17 cellular contexts compared by ENCODE assay signal in the genomic region with DNA sequence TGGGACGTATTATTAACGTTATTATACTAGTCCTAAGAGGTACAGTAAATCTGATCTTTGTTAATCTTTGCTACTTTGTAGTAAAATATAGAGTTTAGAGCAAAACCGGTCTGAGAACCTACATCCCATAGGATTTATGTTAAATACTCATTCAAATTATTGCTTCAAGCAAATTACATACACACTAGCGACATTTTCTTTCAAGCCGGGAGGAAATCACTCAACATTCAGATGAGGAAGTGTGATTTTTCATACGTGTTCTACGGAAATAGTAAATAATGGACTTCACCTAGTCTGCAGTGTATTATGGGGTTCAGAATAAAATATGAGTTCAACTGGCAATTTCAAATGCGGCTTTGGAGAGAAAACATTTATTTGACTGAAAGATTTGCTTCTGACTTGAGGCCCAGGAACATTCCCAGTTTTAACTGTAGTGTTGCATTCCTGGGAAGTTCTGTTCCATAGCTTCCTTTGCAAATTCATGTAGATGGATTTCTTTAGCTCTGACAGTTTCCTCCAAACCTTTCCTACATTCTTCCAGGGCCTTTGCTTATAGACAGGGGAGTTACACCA. TPM values are rescaled to one million over a fixed set of nuclear protein-coding genes. Genes with fewer than 3 reads are reported as not detected.
"Had no signal": no experiment of that assay in that cellular context is flagged by ENCODE, and none has a peak within 500 bp of the region (broad histone marks: within the 10 kb centered on the region; RNA-seq: fewer than 3 reads in every experiment).

No MANE protein-coding gene starts in this region.

- H3K9me3 ChIP-seq: esophagus squamous epithelium, left lung, mucosa of descending colon, tibial artery had no signal

- H3K4me3 Mint-ChIP-seq: activated naive CD8-positive, alpha-beta T cell; dendritic cell treated with granulocyte-macrophage colony-stimulating factor and Interleukin-4, amounts not matched to agents 40 ng/mL and 50 ng/mL, for 4 days; naive thymus-derived CD8-positive, alpha-beta T cell had no signal

- H3K27ac Mint-ChIP-seq: activated naive CD8-positive, alpha-beta T cell; dendritic cell treated with granulocyte-macrophage colony-stimulating factor and Interleukin-4, amounts not matched to agents 40 ng/mL and 50 ng/mL, for 4 days had no signal

- H3K36me3 ChIP-seq: esophagus squamous epithelium, left lung, tibial artery had no signal

- H3K27ac ChIP-seq: esophagus squamous epithelium, left lung, tibial artery had no signal

- H3K9me3 Mint-ChIP-seq: dendritic cell treated with granulocyte-macrophage colony-stimulating factor and Interleukin-4, amounts not matched to agents 40 ng/mL and 50 ng/mL, for 4 days had no signal

- DNase-seq: activated CD4-positive, alpha-beta T cell treated with anti-CD3 and anti-CD28 coated beads, Interleukin-2, amount 50 U/mL, for 4 hours; effector CD8-positive, alpha-beta T cell; esophagus squamous epithelium; left lung; mucosa of descending colon; naive thymus-derived CD8-positive, alpha-beta T cell; stimulated activated CD4-positive, alpha-beta T cell treated with anti-CD3 and anti-CD28 coated beads, Interleukin-1b, Interleukin-23, amount 100 ng/mL, for 48 hours; stimulated activated CD8-positive, alpha-beta memory T cell treated with anti-CD3 and anti-CD28 coated beads, Interleukin-4, amount 100 ng/mL, for 48 hours; stimulated activated naive CD4-positive, alpha-beta T cell; substantia nigra; tibial artery had no signal

- H3K4me3 ChIP-seq: esophagus squamous epithelium, left lung, mucosa of descending colon, tibial artery had no signal

- ATAC-seq: left lung; mucosa of descending colon; naive thymus-derived CD8-positive, alpha-beta T cell had no signal

RNA-seq across cellular contexts. Expression of a gene that starts 5.2 kb away (rescaled TPM):
- total RNA-seq: chondrocyte; left lung; naive thymus-derived CD8-positive, alpha-beta T cell; osteocyte; T-helper 2 cell treated with Interferon-gamma antibody and Interleukin-4, amounts not matched to agents 100 ng/mL and 5 ng/mL, for 36 hours had no signal
- polyA plus RNA-seq: keratinocyte; naive thymus-derived CD8-positive, alpha-beta T cell had no signal
